ENCODE assay signal across 27 cellular contexts in the genomic region with DNA sequence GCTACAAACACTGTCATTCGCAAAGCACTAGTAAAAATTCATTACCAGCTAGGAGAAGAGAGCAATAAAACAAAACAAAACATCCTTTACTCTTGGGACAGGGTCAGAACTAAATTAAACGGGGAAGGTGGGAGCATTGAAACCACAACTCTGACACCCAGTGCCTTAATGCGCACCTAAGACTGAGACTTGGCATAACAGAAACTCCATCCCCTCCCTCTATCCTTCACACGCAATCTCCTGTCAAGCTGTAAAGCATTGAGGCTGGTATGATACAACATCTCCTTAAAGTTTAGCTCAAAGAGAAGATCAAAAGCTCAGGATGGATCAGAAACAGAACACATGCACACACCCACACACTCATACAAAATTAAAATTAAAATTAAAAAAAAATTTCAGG.
"Had no signal": no experiment of that assay in that cellular context is flagged by ENCODE, and none has a peak within 500 bp of the region (broad histone marks: within the 10 kb centered on the region; RNA-seq: fewer than 3 reads in every experiment).

No MANE protein-coding gene starts in this region.

- H3K4me1 ChIP-seq: Peyer's patch, SJSA1 had no signal

- H3K27ac ChIP-seq: HL-60, KMS-11, PC-9, Peyer's patch, SJSA1 had no signal

- H3K4me2 ChIP-seq: KMS-11, PC-9, SK-N-SH had no signal

- H3K4me3 ChIP-seq: K562, PC-9, Peyer's patch, SJSA1 had no signal

- H3K9ac ChIP-seq: KMS-11, SK-N-SH had no signal

- ATAC-seq: K562, T-cell had no signal

- DNase-seq: Kasumi-1; MV-4-11; NCI-H1092; NCI-H1105 treated with DMSO at 0.1 percent for 48 hours; NCI-H1417 treated with DMSO at 0.1 percent for 48 hours; NCI-H146; NCI-H1694 treated with DMSO at 0.1 percent for 48 hours; NCI-H1930; NCI-H2081; NCI-H2107; NCI-H2227 treated with DMSO at 0.1 percent for 48 hours; NCI-H524 treated with DMSO at 0.1 percent for 48 hours; NCI-H69; NCI-H774; NK-92 treated with Interleukin-12 subunit alpha and Interleukin-12 subunit beta, amount 100 ng/mL, for 24 hours; PC-9; Peyer's patch; Right ventricle myocardium superior; SIG-M5; SK-N-SH; SW 1271; T-cell had no signal

- H2AFZ ChIP-seq: PC-9 had no signal

- H3K36me3 ChIP-seq: Peyer's patch, SJSA1 had no signal

- H3K27me3 ChIP-seq: Peyer's patch, SJSA1 had no signal

- FAIRE-seq: HTR-8/SVneo had no signal

- H3K9me3 ChIP-seq: Peyer's patch, SJSA1, SK-N-SH had no signal
